35 cellular contexts compared by ENCODE assay signal in genomic region chr9:37395229-37395628, GRCh38.
"Had no signal": no experiment of that assay in that cellular context is flagged by ENCODE, and none has a peak within 500 bp of the region (broad histone marks: within the 10 kb centered on the region; RNA-seq: fewer than 3 reads in every experiment).

No MANE protein-coding gene starts in this region.

- H3K27me3 Mint-ChIP-seq: activated CD4-positive, alpha-beta memory T cell treated with anti-CD3 and anti-CD28 coated beads for 36 hours; activated CD4-positive, alpha-beta T cell treated with anti-CD3 and anti-CD28 coated beads, Interleukin-2, amount 10 ng/mL, durations not matched to agents 24 days and 14 days; activated naive CD8-positive, alpha-beta T cell treated with anti-CD3 and anti-CD28 coated beads, Interleukin-2, amount 10 ng/mL, durations not matched to agents 7 days and 5 days; stimulated activated naive CD8-positive, alpha-beta T cell treated with anti-CD3 and anti-CD28 coated beads, Interleukin-15, Interleukin-2, amounts not matched to agents 100 ng/mL and 50 ng/mL, for 24 hours had no signal

- H3K4me3 ChIP-seq: ascending aorta, coronary artery, dorsolateral prefrontal cortex, gastrocnemius medialis, hepatocyte, left ventricle myocardium inferior, lung, mucosa of descending colon, psoas muscle, right atrium auricular region, smooth muscle cell, upper lobe of left lung, vagina had no signal

- H3K4me2 ChIP-seq: hepatocyte, smooth muscle cell had no signal

- H3K9ac ChIP-seq: parathyroid adenoma had no signal

- ATAC-seq: gastrocnemius medialis, mucosa of descending colon, psoas muscle had no signal

- H3K4me1 Mint-ChIP-seq: activated CD4-positive, alpha-beta T cell treated with anti-CD3 and anti-CD28 coated beads, Interleukin-2, amount 10 ng/mL, durations not matched to agents 24 days and 14 days; neural crest cell had no signal

- H3K27me3 ChIP-seq: ascending aorta, brain microvascular endothelial cell, dorsolateral prefrontal cortex, gastrocnemius medialis, hepatocyte, right atrium auricular region, upper lobe of left lung, vagina had no signal

- H3K27ac Mint-ChIP-seq: activated CD4-positive, alpha-beta memory T cell treated with anti-CD3 and anti-CD28 coated beads for 36 hours; activated CD4-positive, alpha-beta T cell treated with anti-CD3 and anti-CD28 coated beads, Interleukin-2, amount 10 ng/mL, durations not matched to agents 24 days and 14 days; activated naive CD4-positive, alpha-beta T cell treated with anti-CD3 and anti-CD28 coated beads for 36 hours; activated naive CD8-positive, alpha-beta T cell treated with anti-CD3 and anti-CD28 coated beads, Interleukin-2, amount 10 ng/mL, durations not matched to agents 7 days and 5 days; activated T-helper 1 cell treated with anti-CD3 and anti-CD28 coated beads, Interleukin-12 subunit alpha, Interleukin-12 subunit beta, Interleukin-2, Interleukin-4 antibody, amounts not matched to agents 30 ng/mL and 10 ng/mL and 1 ng/mL, durations not matched to agents 14 hours and 24 hours and 36 hours; stimulated activated naive CD8-positive, alpha-beta T cell treated with anti-CD3 and anti-CD28 coated beads, Interleukin-15, Interleukin-2, amounts not matched to agents 100 ng/mL and 50 ng/mL, for 24 hours; T-helper 1 cell treated with Interleukin-12 subunit alpha and Interleukin-12 subunit beta and Interleukin-4 antibody, amounts not matched to agents 30 μg/mL and 1 μg/mL, for 36 hours had no signal

- H3K4me3 Mint-ChIP-seq: activated CD4-positive, alpha-beta memory T cell treated with anti-CD3 and anti-CD28 coated beads for 36 hours; activated CD4-positive, alpha-beta T cell treated with anti-CD3 and anti-CD28 coated beads, Interleukin-2, amount 10 ng/mL, durations not matched to agents 24 days and 14 days; activated naive CD4-positive, alpha-beta T cell treated with anti-CD3 and anti-CD28 coated beads for 36 hours; activated naive CD8-positive, alpha-beta T cell treated with anti-CD3 and anti-CD28 coated beads, Interleukin-2, amount 10 ng/mL, durations not matched to agents 7 days and 5 days; activated T-helper 1 cell treated with anti-CD3 and anti-CD28 coated beads, Interleukin-12 subunit alpha, Interleukin-12 subunit beta, Interleukin-2, Interleukin-4 antibody, amounts not matched to agents 30 ng/mL and 10 ng/mL and 1 ng/mL, durations not matched to agents 14 hours and 24 hours and 36 hours; neural crest cell; stimulated activated naive CD8-positive, alpha-beta T cell treated with anti-CD3 and anti-CD28 coated beads, Interleukin-15, Interleukin-2, amounts not matched to agents 100 ng/mL and 50 ng/mL, for 24 hours; T-helper 1 cell treated with Interleukin-12 subunit alpha and Interleukin-12 subunit beta and Interleukin-4 antibody, amounts not matched to agents 30 μg/mL and 1 μg/mL, for 36 hours had no signal

- H3K9me3 Mint-ChIP-seq: activated CD4-positive, alpha-beta memory T cell treated with anti-CD3 and anti-CD28 coated beads for 36 hours; activated CD4-positive, alpha-beta T cell treated with anti-CD3 and anti-CD28 coated beads, Interleukin-2, amount 10 ng/mL, durations not matched to agents 24 days and 14 days; activated naive CD4-positive, alpha-beta T cell treated with anti-CD3 and anti-CD28 coated beads for 36 hours; activated naive CD8-positive, alpha-beta T cell treated with anti-CD3 and anti-CD28 coated beads, Interleukin-2, amount 10 ng/mL, durations not matched to agents 7 days and 5 days; activated T-helper 1 cell treated with anti-CD3 and anti-CD28 coated beads, Interleukin-12 subunit alpha, Interleukin-12 subunit beta, Interleukin-2, Interleukin-4 antibody, amounts not matched to agents 30 ng/mL and 10 ng/mL and 1 ng/mL, durations not matched to agents 14 hours and 24 hours and 36 hours; neural crest cell; stimulated activated naive CD8-positive, alpha-beta T cell treated with anti-CD3 and anti-CD28 coated beads, Interleukin-15, Interleukin-2, amounts not matched to agents 100 ng/mL and 50 ng/mL, for 24 hours; T-helper 1 cell treated with Interleukin-12 subunit alpha and Interleukin-12 subunit beta and Interleukin-4 antibody, amounts not matched to agents 30 μg/mL and 1 μg/mL, for 36 hours had no signal

- DNase-seq: activated CD4-positive, alpha-beta memory T cell treated with anti-CD3 and anti-CD28 coated beads for 36 hours; activated CD4-positive, alpha-beta T cell treated with anti-CD3 and anti-CD28 coated beads, Interleukin-2, amount 10 ng/mL, durations not matched to agents 24 days and 14 days; activated CD4-positive, CD25-positive, alpha-beta regulatory T cell treated with anti-CD3 and anti-CD28 coated beads, Interleukin-2, amount 50 U/mL, for 72 hours; activated CD8-positive, alpha-beta memory T cell treated with anti-CD3 and anti-CD28 coated beads, Interleukin-2, amount 50 U/mL, for 4 hours; activated effector memory CD4-positive, alpha-beta T cell treated with anti-CD3 and anti-CD28 coated beads, Interleukin-2, amount 50 U/mL, for 16 hours; activated naive CD4-positive, alpha-beta T cell treated with anti-CD3 and anti-CD28 coated beads for 36 hours; activated naive CD8-positive, alpha-beta T cell treated with anti-CD3 and anti-CD28 coated beads, Interleukin-2, amount 10 ng/mL, durations not matched to agents 7 days and 5 days; activated T-cell treated with anti-CD3 and anti-CD28 coated beads, Interleukin-2, amount 50 U/mL, for 1 hour; brain microvascular endothelial cell; dorsolateral prefrontal cortex; effector memory CD4-positive, alpha-beta T cell; erythroblast; gastrocnemius medialis; islet precursor cell; left ventricle myocardium inferior; mucosa of descending colon; nucleus accumbens; psoas muscle; stimulated activated CD4-positive, alpha-beta T cell treated with anti-CD3 and anti-CD28 coated beads, Interleukin-2, amount 100 ng/mL, for 24 hours; T-helper 9 cell; upper lobe of left lung had no signal

- H3K36me3 ChIP-seq: ascending aorta, brain microvascular endothelial cell, gastrocnemius medialis, left ventricle myocardium inferior, right atrium auricular region, upper lobe of left lung, vagina had no signal

- H3K9me3 ChIP-seq: ascending aorta, gastrocnemius medialis, left ventricle myocardium inferior, mucosa of descending colon, psoas muscle, right atrium auricular region, upper lobe of left lung, vagina had no signal

- FAIRE-seq: TTC549 had no signal

- H2AFZ ChIP-seq: hepatocyte, parathyroid adenoma had no signal

- H3K36me3 Mint-ChIP-seq: activated CD4-positive, alpha-beta memory T cell treated with anti-CD3 and anti-CD28 coated beads for 36 hours; activated naive CD8-positive, alpha-beta T cell treated with anti-CD3 and anti-CD28 coated beads, Interleukin-2, amount 10 ng/mL, durations not matched to agents 7 days and 5 days had no signal

- H3K27ac ChIP-seq: ascending aorta, brain microvascular endothelial cell, coronary artery, dorsolateral prefrontal cortex, gastrocnemius medialis, hepatocyte, left ventricle myocardium inferior, parathyroid adenoma, psoas muscle, right atrium auricular region, upper lobe of left lung, vagina, VCaP had no signal

- H3K79me2 ChIP-seq: hepatocyte, parathyroid adenoma had no signal
